9 cellular contexts compared by ENCODE assay signal in the genomic region with DNA sequence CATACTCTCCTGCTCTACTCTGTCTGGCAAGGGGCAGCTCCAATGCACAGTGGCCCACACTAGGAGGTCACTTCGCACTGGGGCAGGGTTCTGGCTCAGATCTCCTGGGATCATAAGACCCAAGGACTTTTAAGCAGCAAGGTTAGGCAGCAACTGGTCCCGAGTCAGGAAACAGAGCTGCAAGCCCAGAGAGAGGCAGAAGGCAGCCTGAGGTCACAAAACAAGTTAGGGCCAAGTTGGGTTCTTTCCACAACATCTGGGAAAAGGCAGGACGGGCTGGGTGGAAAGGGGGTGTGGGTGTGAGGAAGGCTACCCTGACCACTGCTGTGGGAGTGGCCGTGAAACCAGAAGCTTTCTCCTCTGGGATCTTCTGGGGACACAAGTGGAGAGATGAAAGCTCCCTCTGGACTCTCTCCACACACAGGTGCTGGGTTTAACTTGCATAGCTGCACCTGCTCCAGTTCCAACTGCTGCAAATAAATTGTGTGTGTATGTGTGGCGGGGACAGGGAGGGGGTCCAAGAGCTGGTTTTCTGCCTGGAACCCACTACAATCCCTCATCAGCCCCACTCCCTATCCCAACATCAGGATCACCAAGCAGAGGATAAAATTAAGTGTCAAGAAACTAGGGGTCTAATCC. TPM values are rescaled to one million over a fixed set of nuclear protein-coding genes. Genes with fewer than 3 reads are reported as not detected.
DNase-seq lines count a peak whose midpoint lies in the region; ATAC-seq and TF ChIP-seq lines count a peak whose summit lies in the region.
"Had no signal": no experiment of that assay in that cellular context is flagged by ENCODE, and none has a peak within 500 bp of the region (broad histone marks: within the 10 kb centered on the region; RNA-seq: fewer than 3 reads in every experiment).

No MANE protein-coding gene starts in this region.

- no peaks in the 10 kb centered on the region for H3F3A ChIP-seq in SK-N-SH (replicated peaks; ENCODE audit: insufficient read depth)

- H3K27me3 ChIP-seq in SK-N-SH (ENCODE audit: insufficient read depth) (no peaks in the 10 kb centered on the region), heart left ventricle (peaks cover 0 to 33% (median 0%) of the 10 kb centered on the region in 9 donors), stomach (peaks cover 0 to 23% (median 0%) of the 10 kb centered on the region in 3 donors)

- TF ChIP-seq POLR2A in heart left ventricle (IDR thresholded peaks at IDR 0.05) (no peak), stomach (IDR thresholded peaks at IDR 0.05) (no peak)

- TF ChIP-seq CTCF in SK-N-SH (IDR thresholded peaks at IDR 0.05) (no peak), heart left ventricle (IDR thresholded peaks at IDR 0.05) (no peak), stomach (IDR thresholded peaks at IDR 0.05) (no peak)

- no peaks in the 10 kb centered on the region for H3K79me2 ChIP-seq in SK-N-SH (ENCODE audit: insufficient read depth)

- ATAC-seq in SK-N-SH treated with all-trans-retinoic acid at 6 μM for 48 hours, result no peak
- peak in 2 of 4 donors; percentile 13 to 25 for ATAC-seq in heart left ventricle
- no peak for ATAC-seq in HG02938 (IDR thresholded peaks at IDR 0.05; ENCODE audit: unreplicated experiment)

- no peak overlapping the region for H3K27ac ChIP-seq in SK-N-SH (ENCODE audit: low read depth in 2 of 2, low read length in 1 of 2)
- H3K27ac ChIP-seq in heart left ventricle, result peak overlapping the region in 11 of 12 donors; percentile 4 to 100 (median 79)
- peak overlapping the region; percentile 83 to 93 (median 87) for H3K27ac ChIP-seq in stomach

- CTCF ChIA-PET in SK-N-SH (lab: Yijun Ruan, JAX), result interaction anchor here (1.4 to 2.7 kb wide), 2 partner anchors 20 to 80 kb away, joined by 9 to 14 read pairs; partner anchors contain the start of gene RNF43
- CTCF ChIA-PET in activated CD4-positive, alpha-beta T cell treated with anti-CD3 and anti-CD28 coated beads, Interleukin-2, amount 10 ng/mL, durations not matched to agents 7 days and 5 days (lab: Charles Lee), result interaction anchor here (0.5 to 5.0 kb wide), 11 partner anchors 7 to 1414 kb away, joined by 3 to 26 read pairs (median 3); partner anchors contain the start of genes HSF5, SUPT4H1 and TSPOAP1

- intact Hi-C loops in heart left ventricle (cut with DNase I) (no loop called here), stomach (cut with DNase I; ENCODE audit: low total_unique reads) (no loop called here)

- no peak overlapping the region for H3K4me2 ChIP-seq in SK-N-SH

- peaks cover 0 to 34% of the 10 kb centered on the region in 2 experiments; a peak in 1 of 4 replicates for H3K4me1 ChIP-seq in SK-N-SH (ENCODE audit: control insufficient read depth in 1 of 2, insufficient read depth in 2 of 2, low read depth in 1 of 2, low read length in 1 of 2)
- peaks cover 0 to 79% (median 17%) of the 10 kb centered on the region in 12 donors for H3K4me1 ChIP-seq in heart left ventricle
- H3K4me1 ChIP-seq in stomach, result peaks cover 10 to 83% (median 30%) of the 10 kb centered on the region in 4 donors

- H3K4me3 Mint-ChIP-seq in activated CD4-positive, alpha-beta T cell treated with anti-CD3 and anti-CD28 coated beads, Interleukin-2, amount 10 ng/mL, durations not matched to agents 7 days and 5 days, result peak overlapping the region; percentile 93

- no peak for TF ChIP-seq RAD21 in SK-N-SH (IDR thresholded peaks at IDR 0.05; ENCODE audit: low read length)

- 56% methylated on average over 5 of the region's 5 CpGs for WGBS in SK-N-SH (ENCODE audit: low lambda C conversion rate)
- 32 to 44% (median 41%) methylated on average over 5 of the region's 5 CpGs for WGBS in heart left ventricle, 4 donors
- WGBS in stomach, 5 donors, result 27 to 52% (median 46%) methylated on average over 5 of the region's 5 CpGs

- no peaks in the 10 kb centered on the region for H3K9me3 ChIP-seq in SK-N-SH
- no peaks in the 10 kb centered on the region for H3K9me3 ChIP-seq in heart left ventricle
- H3K9me3 ChIP-seq in stomach, result no peaks in the 10 kb centered on the region

- DNase-seq in SK-N-SH (peak; percentile 44), heart left ventricle (peak in 2 of 5 donors; percentile 39 to 51), stomach (no peak), superior temporal gyrus (ENCODE audit: extremely low spot score) (no peak), NCI-H187 treated with DMSO at 0.1 percent for 48 hours (lab: John Stamatoyannopoulos, UW) (no peak)
- no peak for DNase-seq in activated CD4-positive, alpha-beta T cell treated with anti-CD3 and anti-CD28 coated beads, Interleukin-2, amount 10 ng/mL, durations not matched to agents 7 days and 5 days
- DNase-seq: left cardiac atrium had no signal

- H3K9me3 Mint-ChIP-seq in activated CD4-positive, alpha-beta T cell treated with anti-CD3 and anti-CD28 coated beads, Interleukin-2, amount 10 ng/mL, durations not matched to agents 7 days and 5 days, result no peaks in the 10 kb centered on the region

- POLR2A ChIA-PET in SK-N-SH (lab: Yijun Ruan, JAX), result interaction anchor here (0.9 to 4.1 kb wide), 3 partner anchors 8 to 15 kb away, joined by 4 to 21 read pairs (median 4); partner anchors contain the start of genes SUPT4H1 and TSPOAP1
- POLR2A ChIA-PET in activated CD4-positive, alpha-beta T cell treated with anti-CD3 and anti-CD28 coated beads, Interleukin-2, amount 10 ng/mL, durations not matched to agents 7 days and 5 days (lab: Charles Lee), result interaction anchor here (0.7 to 10.3 kb wide), 7 partner anchors 7 to 1501 kb away, joined by 3 to 244 read pairs (median 7); partner anchors contain the start of genes SUPT4H1 and TSPOAP1

- no peaks in the 10 kb centered on the region for H3K9me2 ChIP-seq in SK-N-SH

- H3K36me3 ChIP-seq in SK-N-SH (replicated peaks in 1 of 2; ENCODE audit: control insufficient read depth in 1 of 2, insufficient read depth in 2 of 2, low read length in 1 of 2) (no peaks in the 10 kb centered on the region), heart left ventricle (no peaks in the 10 kb centered on the region), stomach (no peaks in the 10 kb centered on the region)

- H3K27ac Mint-ChIP-seq in activated CD4-positive, alpha-beta T cell treated with anti-CD3 and anti-CD28 coated beads, Interleukin-2, amount 10 ng/mL, durations not matched to agents 7 days and 5 days, result peak overlapping the region; percentile 99

- H3K9ac ChIP-seq in SK-N-SH, result no peak overlapping the region

- no peaks in the 10 kb centered on the region for H4K20me1 ChIP-seq in SK-N-SH (ENCODE audit: insufficient read depth)

- H2AFZ ChIP-seq in SK-N-SH (ENCODE audit: low read depth), result no peak overlapping the region

- H3K4me3 ChIP-seq in SK-N-SH (ENCODE audit: low read depth in 2 of 2, low read length in 1 of 2) (no peak overlapping the region), heart left ventricle (peak overlapping the region in 1 of 12 donors; percentile 79), stomach (no peak overlapping the region)

- H3K27me3 Mint-ChIP-seq in activated CD4-positive, alpha-beta T cell treated with anti-CD3 and anti-CD28 coated beads, Interleukin-2, amount 10 ng/mL, durations not matched to agents 7 days and 5 days, result no peaks in the 10 kb centered on the region

- TF ChIP-seq EP300 in SK-N-SH (IDR thresholded peaks at IDR 0.05; ENCODE audit: borderline replicate concordance in 1 of 2, low read depth in 1 of 2, low read length in 1 of 2) (no peak), stomach (IDR thresholded peaks at IDR 0.05) (no peak)

- peaks cover 59% of the 10 kb centered on the region for H3K36me3 Mint-ChIP-seq in activated CD4-positive, alpha-beta T cell treated with anti-CD3 and anti-CD28 coated beads, Interleukin-2, amount 10 ng/mL, durations not matched to agents 7 days and 5 days (ENCODE audit: low read depth)

- peaks cover 24% of the 10 kb centered on the region for H3K4me1 Mint-ChIP-seq in activated CD4-positive, alpha-beta T cell treated with anti-CD3 and anti-CD28 coated beads, Interleukin-2, amount 10 ng/mL, durations not matched to agents 7 days and 5 days

TF ChIP-seq in SK-N-SH, 30 proteins besides CTCF, POLR2A, EP300 and RAD21 (continues in another document):
- no peak for TF ChIP-seq POLR2AphosphoS5 (IDR thresholded peaks at IDR 0.05; ENCODE audit: low read depth, low read length)

RNA-seq across cellular contexts. Expression of gene TSPOAP1, which starts 8.0 kb away (rescaled TPM):
- polyA plus RNA-seq in SK-N-SH (2012; rRNA removed) (0.79 and 1.9 TPM in 2 replicates), heart left ventricle (10 to 100 TPM in 1 of 2 donors, 1 to 10 TPM in 1; 1.6 to 19.0 TPM), stomach (10 to 100 TPM in 1 of 3 donors, 1 to 10 TPM in 2; 6.5 to 26.0 (median 8.9) TPM)
- 0.28 and 0.97 TPM in 2 replicates for polyA plus RNA-seq in SK-N-SH (2012; cell fraction: cytosol; rRNA removed)
- polyA plus RNA-seq in SK-N-SH (2012; cell fraction: nucleus; rRNA removed), result 4.8 and 8.3 TPM in 2 replicates
- total RNA-seq in activated CD4-positive, alpha-beta T cell treated with anti-CD3 and anti-CD28 coated beads, Interleukin-2, amount 10 ng/mL, durations not matched to agents 7 days and 5 days, result 10 to 100 TPM; 44.1 to 57.5 TPM
- total RNA-seq in heart left ventricle (10 to 100 TPM in 6 of 9 donors, 1 to 10 TPM in 3; 5.1 to 23.1 (median 13.3) TPM), stomach (10 to 100 TPM in 3 of 5 donors, 1 to 10 TPM in 1, not detected in 1; 9.0 to 68.8 (median 16.3) TPM)

RNA-seq across cellular contexts. Expression of gene SUPT4H1, which starts 15.4 kb away (rescaled TPM):
- polyA plus RNA-seq in SK-N-SH (2012; rRNA removed), result 165 and 205 TPM in 2 replicates
- 216 and 229 TPM in 2 replicates for polyA plus RNA-seq in SK-N-SH (2012; cell fraction: cytosol; rRNA removed)
- 54.9 and 92.8 TPM in 2 replicates for polyA plus RNA-seq in SK-N-SH (2012; cell fraction: nucleus; rRNA removed)
- total RNA-seq in activated CD4-positive, alpha-beta T cell treated with anti-CD3 and anti-CD28 coated beads, Interleukin-2, amount 10 ng/mL, durations not matched to agents 7 days and 5 days, result 10 to 100 TPM; 66.1 to 69.0 TPM
- total RNA-seq in heart left ventricle, result 10 to 100 TPM; 44.1 to 69.9 (median 58.0) TPM
- 10 to 100 TPM; 53.9 to 92.7 TPM for polyA plus RNA-seq in heart left ventricle
- total RNA-seq in stomach, result 10 to 100 TPM in 3 of 5 donors, 1 to 10 TPM in 2; 6.7 to 51.1 (median 23.3) TPM
- 10 to 100 TPM; 68.9 to 80.9 (median 78.2) TPM for polyA plus RNA-seq in stomach

RNA-seq across cellular contexts. Expression of gene MPO, which starts 55.8 kb away (rescaled TPM):
- polyA plus RNA-seq in SK-N-SH (2012; rRNA removed), result not detected in 2 replicates
- polyA plus RNA-seq in SK-N-SH (2012; cell fraction: cytosol; rRNA removed), result not detected in 2 replicates
- not detected in 2 replicates for polyA plus RNA-seq in SK-N-SH (2012; cell fraction: nucleus; rRNA removed)
- not detected for total RNA-seq in activated CD4-positive, alpha-beta T cell treated with anti-CD3 and anti-CD28 coated beads, Interleukin-2, amount 10 ng/mL, durations not matched to agents 7 days and 5 days
- 1 to 10 TPM in 1 of 9 donors, under 1 TPM in 5, not detected in 3; 0.12 to 2.8 (median 0.35) TPM for total RNA-seq in heart left ventricle
- polyA plus RNA-seq in heart left ventricle, result under 1 TPM in 1 of 2 donors, not detected in 1; 0.11 TPM
- total RNA-seq in stomach, result 1 to 10 TPM in 1 of 5 donors, not detected in 4; 7.7 TPM
- under 1 TPM in 2 of 3 donors, not detected in 1; 0.03 to 0.46 TPM for polyA plus RNA-seq in stomach

Comparison
In these comparisons a context has a peak if more than half of its experiments do, and no peak if none do; other contexts are left out.
1. H3K27ac ChIP-seq: peak in heart left ventricle (11 of 12) and stomach (5 of 5); none in SK-N-SH (0 of 2).